In genomic region chr4:81030061-81030616, GRCh38 we compare ENCODE assay signal across 10 cellular contexts. TPM values are rescaled to one million over a fixed set of nuclear protein-coding genes. Genes with fewer than 3 reads are reported as not detected.
DNase-seq lines count a peak whose midpoint lies in the region; ATAC-seq and TF ChIP-seq lines count a peak whose summit lies in the region.
"Had no signal": no experiment of that assay in that cellular context is flagged by ENCODE, and none has a peak within 500 bp of the region (broad histone marks: within the 10 kb centered on the region; RNA-seq: fewer than 3 reads in every experiment).

No MANE protein-coding gene starts in this region.

- 6% methylated on average over 13 of the region's 13 CpGs for WGBS in right lobe of liver (ENCODE audit: insufficient coverage, low coverage, low lambda C conversion rate, missing lambda C conversion rate)

- H3K36me3 ChIP-seq in Caco-2 (ENCODE audit: control insufficient read depth, insufficient read depth, low read length) (no peaks in the 10 kb centered on the region), right lobe of liver (no peaks in the 10 kb centered on the region)

- no TSS peak for BruUV-seq in Caco-2 (replicated peaks; lab: Mats Ljungman, UMichigan)

- H3K4me3 ChIP-seq in Caco-2 (ENCODE audit: low read depth, low read length) (no peak overlapping the region), coronary artery (peak overlapping the region; percentile 62), right lobe of liver (no peak overlapping the region)

- no peaks in the 10 kb centered on the region for H3K9me3 ChIP-seq in Caco-2
- H3K9me3 ChIP-seq in right lobe of liver: no peaks in the 10 kb centered on the region

- CTCF ChIA-PET in Caco-2 (lab: Charles Lee): interaction anchor here (0.6 to 1.0 kb wide), 3 partner anchors 40 to 695 kb away, joined by 3 read pairs; partner anchors contain the start of gene CFAP299

- TF ChIP-seq CTCF in Caco-2 (IDR thresholded peaks at IDR 0.05; ENCODE audit: insufficient read depth in 1 of 2, low read depth in 1 of 2, low read length in 1 of 2, severe bottlenecking in 1 of 2, unreplicated experiment in 1 of 2): no peak
- TF ChIP-seq CTCF in coronary artery (IDR thresholded peaks at IDR 0.05): no peak
- TF ChIP-seq CTCF in nephron progenitor cell (IDR thresholded peaks at IDR 0.05): no peak
- TF ChIP-seq CTCF in right lobe of liver (IDR thresholded peaks at IDR 0.05): no peak

- H3K4me1 ChIP-seq in Caco-2: no peaks in the 10 kb centered on the region
- H3K4me1 ChIP-seq in right lobe of liver: peaks cover 0 to 9% (median 0%) of the 10 kb centered on the region in 4 donors

- peaks cover 40% of the 10 kb centered on the region for H3K27me3 Mint-ChIP-seq in Caco-2 (ENCODE audit: insufficient read depth, unreplicated experiment)
- H3K27me3 Mint-ChIP-seq in nephron progenitor cell (ENCODE audit: low read depth, poor library complexity): peaks cover 93% of the 10 kb centered on the region

- DNase-seq in Caco-2 (no peak), NCI-H146 (lab: John Stamatoyannopoulos, UW) (peak; percentile 45), coronary artery (ENCODE audit: low spot score) (no peak), nephron progenitor cell (no peak), right lobe of liver (no peak), SHP77 treated with DMSO at 0.1 percent for 48 hours (lab: John Stamatoyannopoulos, UW) (no peak), HT-29 (ENCODE audit: low spot score) (no peak)
- DNase-seq: caudate nucleus, NCI-H1048 had no signal

- POLR2A ChIA-PET in Caco-2 (lab: Charles Lee): no interaction called here

- peaks cover 1% of the 10 kb centered on the region; the same call in 1 of the 2 replicates for H3K27me3 ChIP-seq in Caco-2 (replicated peaks; ENCODE audit: control insufficient read depth, insufficient read depth, low read length)
- H3K27me3 ChIP-seq in right lobe of liver: no peaks in the 10 kb centered on the region

- ATAC-seq in GM18873 (IDR thresholded peaks at IDR 0.05; ENCODE audit: low FRiP score, unreplicated experiment) (no peak), right lobe of liver (no peak)

- peak overlapping the region; percentile 69 for H3K4me3 Mint-ChIP-seq in Caco-2 (ENCODE audit: unreplicated experiment)
- H3K4me3 Mint-ChIP-seq in nephron progenitor cell: peak overlapping the region; percentile 95

- H3K27ac ChIP-seq in coronary artery (no peak overlapping the region), right lobe of liver (no peak overlapping the region)

- H3K36me3 Mint-ChIP-seq in Caco-2 (ENCODE audit: insufficient read depth, unreplicated experiment) (no peaks in the 10 kb centered on the region), nephron progenitor cell (ENCODE audit: low read depth) (no peaks in the 10 kb centered on the region)

- no peak for TF ChIP-seq POLR2A in right lobe of liver (IDR thresholded peaks at IDR 0.05)

- intact Hi-C loops in Caco-2 (cut with micrococcal nuclease; ENCODE audit: unreplicated experiment): no loop called here
- intact Hi-C loops in right lobe of liver (cut with DNase I): no loop called here

- no peak overlapping the region for H3K27ac Mint-ChIP-seq in Caco-2 (ENCODE audit: unreplicated experiment)
- no peak overlapping the region for H3K27ac Mint-ChIP-seq in nephron progenitor cell

- H3K4me1 Mint-ChIP-seq in Caco-2 (ENCODE audit: low read depth, unreplicated experiment) (peaks cover 14% of the 10 kb centered on the region), nephron progenitor cell (peaks cover 41% of the 10 kb centered on the region)

- no peaks in the 10 kb centered on the region for H3K9me3 Mint-ChIP-seq in Caco-2 (ENCODE audit: unreplicated experiment)
- no peaks in the 10 kb centered on the region for H3K9me3 Mint-ChIP-seq in nephron progenitor cell

RNA-seq across cellular contexts. Expression of gene BMP3, which starts 0.4 kb away (rescaled TPM):
- total RNA-seq in Caco-2 (2022): not detected in 2 replicates
- total RNA-seq in right lobe of liver: not detected
- not detected in 2 replicates for total RNA-seq in HT-29 (2014; rRNA removed; shearing (Covaris generic))
